8 cellular contexts compared by ENCODE assay signal in the genomic region with DNA sequence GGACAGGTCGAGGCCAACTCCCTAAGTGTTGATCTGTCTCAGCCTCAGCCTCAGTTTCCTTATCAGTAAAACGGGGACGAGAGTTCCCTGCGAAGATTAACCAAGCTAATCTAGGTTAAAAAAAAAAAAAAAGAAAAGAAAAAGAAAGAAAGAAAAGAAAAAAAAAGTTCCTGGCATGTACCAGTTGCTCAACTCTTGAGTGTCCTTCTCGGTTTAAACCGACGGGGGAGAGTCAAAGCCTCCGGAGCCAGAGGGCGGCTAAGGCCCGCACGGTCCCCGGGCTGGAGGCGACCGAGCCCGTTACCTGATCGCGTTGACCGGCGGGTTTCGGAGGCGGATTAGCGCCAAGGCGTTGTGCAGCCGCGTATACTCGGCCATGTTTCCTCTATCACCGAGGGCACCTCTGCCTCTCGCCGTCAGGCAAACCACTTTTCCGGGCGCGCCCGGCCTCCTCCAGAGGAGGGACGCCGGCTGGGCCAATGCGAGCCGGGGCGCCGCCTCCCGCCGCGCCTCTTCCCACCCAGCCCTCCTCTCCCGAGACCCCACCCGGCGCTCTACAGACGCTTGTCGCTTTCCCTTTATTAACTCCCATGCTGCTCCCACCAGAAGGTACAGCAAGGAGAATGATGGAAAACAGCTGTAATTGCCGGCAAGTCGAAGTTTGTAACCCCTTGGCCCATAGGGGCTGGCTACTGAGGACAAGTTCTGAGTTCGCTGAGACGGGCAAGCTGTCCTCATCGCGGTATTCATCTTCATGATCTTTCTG. TPM values are rescaled to one million over a fixed set of nuclear protein-coding genes. Genes with fewer than 3 reads are reported as not detected.
DNase-seq lines count a peak whose midpoint lies in the region; ATAC-seq and TF ChIP-seq lines count a peak whose summit lies in the region.

A gene (minus strand): TSS at position 405 of the 766 bp plus-strand sequence. CDS start 27 bp downstream, at position 378.

- peak within 1 kb of the TSS; percentile 62 to 82 (median 72) for H3K27ac ChIP-seq in esophagus muscularis mucosa (replicated peaks in 1 of 4)
- H3K27ac ChIP-seq in muscle layer of colon (ENCODE audit: low read depth, low read length): peak within 1 kb of the TSS; percentile 72

- H3K36me3 ChIP-seq in esophagus muscularis mucosa (no peaks in the 10 kb centered on the region), muscle layer of colon (ENCODE audit: insufficient read depth, low read length) (no peaks in the 10 kb centered on the region)

- intact Hi-C loops in esophagus muscularis mucosa (cut with DNase I): no loop called here

- peak; percentile 62 for TF ChIP-seq POLR2A in GM15510 (IDR thresholded peaks at IDR 0.05; ENCODE audit: borderline replicate concordance, extremely low read depth, insufficient read length)
- TF ChIP-seq POLR2A in esophagus muscularis mucosa (IDR thresholded peaks at IDR 0.05; ENCODE audit: low read depth): no peak

- H3K9ac ChIP-seq in muscle layer of colon (ENCODE audit: low read length): peak within 1 kb of the TSS; percentile 57

- H3K9me3 ChIP-seq in esophagus muscularis mucosa (no peaks in the 10 kb centered on the region), muscle layer of colon (ENCODE audit: low read length) (no peaks in the 10 kb centered on the region)

- no peak for TF ChIP-seq EP300 in esophagus muscularis mucosa (IDR thresholded peaks at IDR 0.05)

- DNase-seq in NOMO-1 (lab: John Stamatoyannopoulos, UW; ENCODE audit: unreplicated experiment in 2 of 2): peak; percentile 78 to 81
- peak; percentile 65 for DNase-seq in activated T-cell treated with anti-CD3 and anti-CD28 coated beads, Interleukin-2, amount 50 U/mL, for 1 hour
- peak; percentile 93 for DNase-seq in esophagus muscularis mucosa (ENCODE audit: extremely low spot score)
- peak; percentile 21 for DNase-seq in stimulated activated CD8-positive, alpha-beta memory T cell treated with anti-CD3 and anti-CD28 coated beads, Interleukin-7, amount 100 ng/mL, for 24 hours (ENCODE audit: low read depth)
- no peak for DNase-seq in G401 (ENCODE audit: low spot score)

- no peak for TF ChIP-seq CTCF in esophagus muscularis mucosa (IDR thresholded peaks at IDR 0.05)

- H3K4me1 ChIP-seq in esophagus muscularis mucosa (peaks cover 0 to 7% (median 1%) of the 10 kb centered on the region in 4 donors), muscle layer of colon (ENCODE audit: insufficient read depth, low read length) (no peaks in the 10 kb centered on the region)

- peak within 1 kb of the TSS; percentile 59 to 68 (median 66) for H3K4me3 ChIP-seq in esophagus muscularis mucosa
- peak within 1 kb of the TSS; percentile 73 to 77 for H3K4me3 ChIP-seq in muscle layer of colon (ENCODE audit: low read depth in 1 of 2, low read length in 2 of 2)

- in situ Hi-C loops in G401 (cut with HindIII; ENCODE audit: low sequenced_read_pairs): no loop called here

- H3K27me3 ChIP-seq in esophagus muscularis mucosa (no peaks in the 10 kb centered on the region), muscle layer of colon (ENCODE audit: control insufficient read depth in 1 of 2, insufficient read depth in 2 of 2, low read length in 2 of 2) (no peaks in the 10 kb centered on the region)

- 8% methylated on average over 38 of the region's 53 CpGs for WGBS in esophagus muscularis mucosa

- peak; percentile 70 for ATAC-seq in HG03108 (IDR thresholded peaks at IDR 0.05; ENCODE audit: unreplicated experiment)

RNA-seq across cellular contexts. Expression of the gene that starts here (rescaled TPM):
- 1 to 10 TPM; 2.1 to 4.7 (median 3.8) TPM for total RNA-seq in esophagus muscularis mucosa
- 0.31 TPM in 1 of 2 replicates, not detected in the other for total RNA-seq in G401 (2014; rRNA removed; shearing (Covaris generic))
